4 cellular contexts compared by ENCODE assay signal in genomic region chr2:42733852-42734251, GRCh38. TPM values are rescaled to one million over a fixed set of nuclear protein-coding genes. Genes with fewer than 3 reads are reported as not detected.
"Had no signal": no experiment of that assay in that cellular context is flagged by ENCODE, and none has a peak within 500 bp of the region (broad histone marks: within the 10 kb centered on the region; RNA-seq: fewer than 3 reads in every experiment).

No MANE protein-coding gene starts in this region.

- ATAC-seq: GM12878 had no signal

- DNase-seq: GDM1, GF-D8 had no signal

- H3K4me3 ChIP-seq: GM12878 had no signal

RNA-seq across cellular contexts. Expression of gene OXER1, which starts 30.1 kb away (rescaled TPM):
- total RNA-seq: G401 had no signal

RNA-seq across cellular contexts. Expression of gene HAAO, which starts 58.5 kb away (rescaled TPM):
- total RNA-seq: G401 had no signal
